In the genomic region with DNA sequence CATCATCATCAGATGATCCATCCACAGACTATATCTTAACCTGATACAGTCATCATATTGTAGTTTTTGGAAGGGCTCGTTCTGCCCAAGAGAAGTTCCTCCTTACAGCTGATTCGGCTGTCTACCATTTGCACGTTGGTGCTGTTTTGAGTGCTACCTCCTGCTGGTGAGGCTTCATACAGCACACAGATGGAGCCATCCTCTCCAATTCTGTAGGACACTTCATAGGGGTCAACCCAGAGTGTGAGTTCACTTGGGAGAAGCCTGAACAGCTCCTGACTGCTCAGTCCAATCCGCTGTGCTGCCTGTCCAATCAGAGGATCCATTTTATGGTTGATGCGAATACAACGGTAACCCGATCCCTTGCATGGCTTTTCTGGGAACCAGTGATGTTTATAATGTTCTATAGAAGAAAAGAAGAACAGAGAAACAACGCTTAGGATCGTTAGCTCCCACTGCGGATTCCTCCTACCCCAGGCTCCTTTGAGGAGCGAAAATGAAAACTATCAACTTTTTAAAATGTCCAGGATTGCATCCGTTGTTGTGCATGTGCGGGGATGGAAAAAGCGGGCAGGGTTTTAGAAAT, we compare ENCODE assay signal across 8 cellular contexts. TPM values are rescaled to one million over a fixed set of nuclear protein-coding genes. Genes with fewer than 3 reads are reported as not detected.
A peak's percentile ranks its signal among the peaks of the same experiment; 100 is the strongest.
DNase-seq lines count a peak whose midpoint lies in the region; ATAC-seq, FAIRE-seq and TF ChIP-seq lines count a peak whose summit lies in the region.

No MANE protein-coding gene starts in this region.

- ATAC-seq in left ventricle myocardium superior: peak; percentile 66

- WGBS in prostate gland: under 1% methylated on average over 14 of the region's 14 CpGs

- in situ Hi-C loops in HAP-1 (cut with MboI; ENCODE audit: low sequenced_read_pairs): no loop called here

- H3K9me3 ChIP-seq in HAP-1: no peaks in the 10 kb centered on the region
- no peaks in the 10 kb centered on the region for H3K9me3 ChIP-seq in prostate gland

- DNase-seq in DMS153 (lab: John Stamatoyannopoulos, UW): peak; percentile 83
- peak; percentile 80 to 85 for DNase-seq in HAP-1 (ENCODE audit: low spot score in 2 of 2)
- peak; percentile 87 for DNase-seq in NCI-H146 (lab: John Stamatoyannopoulos, UW)
- peak; percentile 30 to 86 (median 52) for DNase-seq in T-helper 1 cell
- DNase-seq in amniotic stem cell (lab: John Stamatoyannopoulos, UW): peak; percentile 89
- DNase-seq in left ventricle myocardium superior: peak; percentile 55
- DNase-seq in prostate gland (ENCODE audit: low spot score): peak; percentile 74
- peak; percentile 38 for DNase-seq in urothelium cell line (ENCODE audit: low spot score)

- H3K27ac ChIP-seq in prostate gland: peak overlapping the region; percentile 98 to 100

- no peaks in the 10 kb centered on the region for H3K27me3 ChIP-seq in HAP-1 (ENCODE audit: low read depth)
- no peaks in the 10 kb centered on the region for H3K27me3 ChIP-seq in prostate gland (replicated peaks; ENCODE audit: insufficient read depth)

- H3K36me3 ChIP-seq in HAP-1 (replicated peaks) (peaks cover 22% of the 10 kb centered on the region), prostate gland (no peaks in the 10 kb centered on the region)

- H3K4me1 ChIP-seq in HAP-1 (peaks cover 56% of the 10 kb centered on the region), prostate gland (replicated peaks) (no peaks in the 10 kb centered on the region)

- TF ChIP-seq CTCF in prostate gland (IDR thresholded peaks at IDR 0.05): peak; percentile 28 to 82 (median 60)

- intact Hi-C loops in left ventricle myocardium superior (cut with micrococcal nuclease) (loop anchor here (5.0 to 10.0 kb wide), 4 partner anchors 101 to 559 kb away; no protein-coding TSS in a partner anchor), prostate gland (cut with DNase I) (loop anchor here (2.0 to 10.0 kb wide), 5 partner anchors 111 to 757 kb away; no protein-coding TSS in a partner anchor)

- no peak for FAIRE-seq in urothelium cell line (lab: Jason Lieb, UNC)

- TF ChIP-seq POLR2A in prostate gland (IDR thresholded peaks at IDR 0.05): peak; percentile 52

- H3K4me3 ChIP-seq in HAP-1 (peak overlapping the region; percentile 66), prostate gland (peak overlapping the region; percentile 77 to 100)

RNA-seq across cellular contexts. Expression of gene BTG1, which starts 1.5 kb away (rescaled TPM):
- 74.6 TPM for total RNA-seq in left ventricle myocardium superior
- total RNA-seq in prostate gland: 10 to 100 TPM; 52.7 to 56.9 TPM

Comparison
In these comparisons a context has a peak if more than half of its experiments do, and no peak if none do; other contexts are left out.
1. Peak in every context shown above with its lines: DNase-seq, ATAC-seq, H3K4me3 ChIP-seq and H3K27ac ChIP-seq.
2. DNase-seq: peak in every context shown above with its lines; median percentile 89 in amniotic stem cell; 87 in NCI-H146; 83 in DMS153; 82 in HAP-1; 74 in prostate gland; 55 in left ventricle myocardium superior; 52 in T-helper 1 cell; 38 in urothelium cell line.